14 cellular contexts compared by ENCODE assay signal in the genomic region with DNA sequence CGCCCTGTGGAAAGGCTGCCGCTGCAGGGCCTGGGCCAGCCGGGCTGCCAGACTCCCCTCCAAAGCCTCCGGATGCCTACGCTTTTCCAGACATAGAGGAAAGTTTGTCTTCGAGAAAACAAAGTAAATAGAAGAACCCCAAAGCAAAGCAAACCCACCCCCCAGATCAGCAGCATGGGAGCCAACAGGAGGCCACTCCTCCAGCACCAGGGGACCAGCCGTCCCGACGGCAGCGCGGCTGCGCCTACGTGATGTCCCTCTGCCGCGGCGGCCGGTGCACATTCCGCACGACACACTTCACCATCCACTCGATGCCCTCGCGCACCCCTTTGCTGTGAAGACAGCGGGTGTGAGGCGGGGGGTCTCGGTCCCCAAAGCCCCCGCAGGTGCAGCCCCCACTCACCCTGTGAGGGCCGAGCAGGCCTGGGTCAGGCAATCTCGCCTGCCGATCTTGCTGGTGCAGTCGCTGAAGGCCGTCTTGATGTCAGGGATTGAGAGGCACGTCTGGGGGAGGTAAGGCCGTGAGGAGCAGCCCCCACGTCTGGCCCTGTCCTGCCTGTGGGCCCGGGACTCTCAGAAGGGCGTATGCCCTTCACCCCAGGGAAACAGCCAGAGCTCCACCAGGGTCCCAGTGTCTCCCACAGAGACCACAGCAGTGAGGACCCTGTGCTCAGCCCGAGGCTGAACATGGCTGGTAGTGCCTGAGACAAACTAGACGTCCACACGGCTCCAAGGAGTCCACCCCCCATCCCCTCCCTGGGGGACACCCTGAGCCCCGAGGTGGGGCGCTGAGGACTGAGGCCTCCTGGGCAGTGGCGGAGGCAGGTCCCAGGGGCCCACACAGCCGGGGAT. TPM values are rescaled to one million over a fixed set of nuclear protein-coding genes. Genes with fewer than 3 reads are reported as not detected.
DNase-seq lines count a peak whose midpoint lies in the region; ATAC-seq, FAIRE-seq and TF ChIP-seq lines count a peak whose summit lies in the region.
"Had no signal": no experiment of that assay in that cellular context is flagged by ENCODE, and none has a peak within 500 bp of the region (broad histone marks: within the 10 kb centered on the region; RNA-seq: fewer than 3 reads in every experiment).

No MANE protein-coding gene starts in this region.

- no peak for ATAC-seq in activated CD4-positive, CD25-positive, alpha-beta regulatory T cell treated with anti-CD3 and anti-CD28 coated beads, Interleukin-2, amount 50 U/mL, for 24 hours
- no peak for ATAC-seq in psoas muscle

- H3K36me3 Mint-ChIP-seq in endothelial cell (ENCODE audit: low read depth, unreplicated experiment), result peaks cover 6% of the 10 kb centered on the region

- H3K4me1 ChIP-seq in psoas muscle, result peaks cover 36% of the 10 kb centered on the region

- peak overlapping the region; percentile 31 for H3K4me3 Mint-ChIP-seq in endothelial cell (ENCODE audit: unreplicated experiment)
- H3K4me3 Mint-ChIP-seq: memory B cell had no signal

- peak; percentile 69 for FAIRE-seq in HTR-8/SVneo (lab: Jason Lieb, UNC)
- FAIRE-seq: A204.1, TTC549 had no signal

- H3K27me3 Mint-ChIP-seq in endothelial cell (ENCODE audit: unreplicated experiment), result peaks cover 14% of the 10 kb centered on the region
- H3K27me3 Mint-ChIP-seq: memory B cell had no signal

- H3K27ac Mint-ChIP-seq in endothelial cell (ENCODE audit: unreplicated experiment), result no peak overlapping the region
- H3K27ac Mint-ChIP-seq: memory B cell had no signal

- no peak overlapping the region for H3K27ac ChIP-seq in psoas muscle

- 83 to 85% (median 84%) methylated on average over 43 of the region's 43 CpGs for WGBS in psoas muscle, 3 donors

- peaks cover 4% of the 10 kb centered on the region for H3K4me1 Mint-ChIP-seq in endothelial cell (ENCODE audit: unreplicated experiment)

- no peaks in the 10 kb centered on the region for H3K9me3 Mint-ChIP-seq in endothelial cell (ENCODE audit: unreplicated experiment)
- H3K9me3 Mint-ChIP-seq: activated T-helper 2 cell treated with anti-CD3 and anti-CD28 coated beads, Interferon-gamma antibody, Interleukin-2, Interleukin-4, amounts not matched to agents 10 μg/mL and 5 μg/mL and 100 μg/mL, durations not matched to agents 14 hours and 24 hours and 36 hours; memory B cell had no signal

- H3K9me3 ChIP-seq in psoas muscle, result no peaks in the 10 kb centered on the region

- H3K36me3 ChIP-seq in psoas muscle (ENCODE audit: insufficient read depth in 1 of 2, low read depth in 1 of 2), result peaks cover 3 to 30% of the 10 kb centered on the region in 2 donors

- TF ChIP-seq CTCF in endothelial cell (IDR thresholded peaks at IDR 0.05; ENCODE audit: unreplicated experiment), result no peak
- TF ChIP-seq CTCF in psoas muscle (IDR thresholded peaks at IDR 0.05), result no peak

- no peak overlapping the region for H3K4me3 ChIP-seq in psoas muscle

- no peaks in the 10 kb centered on the region for H3K27me3 ChIP-seq in psoas muscle (ENCODE audit: insufficient read depth in 3 of 3, low read length in 2 of 3)

- DNase-seq in activated CD4-positive, CD25-positive, alpha-beta regulatory T cell treated with anti-CD3 and anti-CD28 coated beads, Interleukin-2, amount 50 U/mL, for 72 hours, result peak; percentile 30
- DNase-seq in HTR-8/SVneo (ENCODE audit: insufficient read length, low spot score) (no peak), endothelial cell (ENCODE audit: low spot score) (no peak), psoas muscle (peak; percentile 20 to 59), NCI-H345 (lab: John Stamatoyannopoulos, UW) (no peak), NCI-H2107 (lab: John Stamatoyannopoulos, UW) (no peak), hepatic stellate cell (ENCODE audit: low spot score) (no peak)
- DNase-seq: cortex of kidney, retina had no signal

- intact Hi-C loops in psoas muscle (cut with DNase I), result loop anchor here in 1 of 2 donors (5.0 kb wide), 2 partner anchors 37 to 38 kb away; partner anchors contain the start of genes LIME1 and SLC2A4RG

RNA-seq across cellular contexts. Expression of gene TNFRSF6B, which starts 4.0 kb away (rescaled TPM):
- total RNA-seq in endothelial cell (ENCODE audit: unreplicated experiment) (not detected), psoas muscle (1 to 10 TPM in 3 of 4 donors, not detected in 1; 1.3 to 2.2 (median 1.6) TPM)
- 10 to 100 TPM in 1 of 3 donors, 1 to 10 TPM in 1, under 1 TPM in 1; 0.56 to 16.1 (median 6.1) TPM for polyA plus RNA-seq in psoas muscle
- total RNA-seq: activated T-helper 2 cell treated with anti-CD3 and anti-CD28 coated beads, Interferon-gamma antibody, Interleukin-2, Interleukin-4, amounts not matched to agents 10 μg/mL and 5 μg/mL and 100 μg/mL, durations not matched to agents 14 hours and 24 hours and 36 hours had no signal

RNA-seq across cellular contexts. Expression of gene ARFRP1, which starts 7.4 kb away (rescaled TPM):
- total RNA-seq in endothelial cell (ENCODE audit: unreplicated experiment) (33.4 TPM), psoas muscle (10 to 100 TPM; 22.9 to 38.9 (median 32.6) TPM)
- polyA plus RNA-seq in psoas muscle, result 10 to 100 TPM; 31.7 to 74.0 (median 32.4) TPM

RNA-seq across cellular contexts. Expression of gene ZGPAT, which starts 7.4 kb away (rescaled TPM):
- 34.9 TPM for total RNA-seq in endothelial cell (ENCODE audit: unreplicated experiment)
- 10 to 100 TPM; 10.7 to 18.2 (median 14.9) TPM for total RNA-seq in psoas muscle
- 10 to 100 TPM; 28.4 to 54.8 (median 43.6) TPM for polyA plus RNA-seq in psoas muscle

RNA-seq across cellular contexts. Expression of gene LIME1, which starts 36.0 kb away (rescaled TPM):
- 8.1 TPM for total RNA-seq in endothelial cell (ENCODE audit: unreplicated experiment)
- total RNA-seq in psoas muscle, result 1 to 10 TPM; 1.7 to 4.6 (median 2.6) TPM
- 1 to 10 TPM; 3.1 to 5.1 (median 4.4) TPM for polyA plus RNA-seq in psoas muscle

RNA-seq across cellular contexts. Expression of gene SLC2A4RG, which starts 39.2 kb away (rescaled TPM):
- total RNA-seq in endothelial cell (ENCODE audit: unreplicated experiment) (69.6 TPM), psoas muscle (10 to 100 TPM; 40.2 to 79.1 (median 54.7) TPM)
- polyA plus RNA-seq in psoas muscle, result 10 to 100 TPM; 27.1 to 45.5 (median 43.7) TPM

Comparison
In these comparisons a context has a peak if more than half of its experiments do, and no peak if none do; other contexts are left out.
1. DNase-seq: peak in activated CD4-positive, CD25-positive, alpha-beta regulatory T cell treated with anti-CD3 and anti-CD28 coated beads, Interleukin-2, amount 50 U/mL, for 72 hours (single experiment) and psoas muscle (2 of 2); none in HTR-8/SVneo (single experiment), endothelial cell (single experiment), NCI-H345 (single experiment), NCI-H2107 (single experiment) and hepatic stellate cell (single experiment).